3 cellular contexts compared by ENCODE assay signal in the genomic region with DNA sequence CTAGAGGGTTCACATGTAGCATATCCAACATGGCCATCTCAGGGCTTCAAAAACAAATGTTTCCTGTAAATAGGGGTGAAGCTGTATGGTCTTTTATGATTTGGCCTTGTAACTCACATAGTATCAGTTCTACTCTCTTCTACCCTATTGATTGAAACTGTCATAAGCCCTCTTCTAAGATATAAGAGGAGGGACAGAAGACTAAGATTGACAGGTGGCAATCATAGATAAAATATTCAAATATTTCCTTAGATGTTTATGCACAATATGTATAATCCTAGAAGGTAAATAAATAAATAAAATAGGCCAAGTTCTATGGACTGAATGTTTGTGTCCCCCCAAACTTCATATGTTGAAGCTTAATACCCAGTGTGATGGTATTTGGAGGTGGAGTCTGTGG.
TF ChIP-seq lines count a peak whose summit lies in the region.

No MANE protein-coding gene starts in this region.

TF ChIP-seq in HEK293T, 16 proteins besides CTCF, POLR2A, EP300 and RAD21:
- TF ChIP-seq, protein P1, sequence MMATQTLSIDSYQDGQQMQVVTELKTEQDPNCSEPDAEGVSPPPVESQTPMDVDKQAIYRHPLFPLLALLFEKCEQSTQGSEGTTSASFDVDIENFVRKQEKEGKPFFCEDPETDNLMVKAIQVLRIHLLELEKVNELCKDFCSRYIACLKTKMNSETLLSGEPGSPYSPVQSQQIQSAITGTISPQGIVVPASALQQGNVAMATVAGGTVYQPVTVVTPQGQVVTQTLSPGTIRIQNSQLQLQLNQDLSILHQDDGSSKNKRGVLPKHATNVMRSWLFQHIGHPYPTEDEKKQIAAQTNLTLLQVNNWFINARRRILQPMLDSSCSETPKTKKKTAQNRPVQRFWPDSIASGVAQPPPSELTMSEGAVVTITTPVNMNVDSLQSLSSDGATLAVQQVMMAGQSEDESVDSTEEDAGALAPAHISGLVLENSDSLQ (IDR thresholded peaks at IDR 0.05): peak; percentile 54; the same call in 1 of the 2 replicates
- TF ChIP-seq ELF4 (IDR thresholded peaks at IDR 0.05): no peak
TF ChIP-seq in HEK293T: peak in this region for 1.

TF ChIP-seq in IMR-90, 13 proteins besides CTCF, POLR2A, EP300 and RAD21:
- TF ChIP-seq FOS (IDR thresholded peaks at IDR 0.05; ENCODE audit: low read depth, low read length) (no peak), RCOR1 (IDR thresholded peaks at IDR 0.05; ENCODE audit: insufficient replicate concordance, low read length) (no peak), MAZ (IDR thresholded peaks at IDR 0.05; ENCODE audit: borderline replicate concordance, low read depth, low read length) (no peak), RFX5 (IDR thresholded peaks at IDR 0.05; ENCODE audit: low read depth, low read length) (no peak), CEBPB (IDR thresholded peaks at IDR 0.05; ENCODE audit: low read depth, low read length) (no peak), CHD1 (IDR thresholded peaks at IDR 0.05; ENCODE audit: low read depth, low read length) (no peak), BHLHE40 (IDR thresholded peaks at IDR 0.05; ENCODE audit: low read depth, low read length) (no peak), MXI1 (IDR thresholded peaks at IDR 0.05; ENCODE audit: borderline replicate concordance, low read depth, low read length) (no peak), SMC3 (IDR thresholded peaks at IDR 0.05; ENCODE audit: low read depth, low read length) (no peak), NFE2L2 (IDR thresholded peaks at IDR 0.05; ENCODE audit: low read depth, low read length) (no peak)

TF ChIP-seq in K562, 482 proteins besides CTCF, POLR2A, EP300 and RAD21:
- TF ChIP-seq ZNF24 (IDR thresholded peaks at IDR 0.05): no peak
- TF ChIP-seq ARID1B (IDR thresholded peaks at IDR 0.05): 0 out of 2 replicates have a peak, but pooled peaks have one; percentile 2
- TF ChIP-seq, protein P1 (IDR thresholded peaks at IDR 0.05): peak; percentile 72
- TF ChIP-seq MEIS2 (IDR thresholded peaks at IDR 0.05; ENCODE audit: partially characterized antibody): peak; percentile 34
- TF ChIP-seq PCBP2 (IDR thresholded peaks at IDR 0.05; ENCODE audit: low read depth, low read length, poor library complexity, severe bottlenecking): no peak
- no peak for TF ChIP-seq EWSR1 (IDR thresholded peaks at IDR 0.05; ENCODE audit: borderline replicate concordance, low read depth, partially characterized antibody)
